ENCODE assay signal across 1 cellular context in genomic region chr10:1159131-1160061, GRCh38.
A peak's percentile ranks its signal among the peaks of the same experiment; 100 is the strongest.
TF ChIP-seq lines count a peak whose summit lies in the region.

No MANE protein-coding gene starts in this region.

TF ChIP-seq in K562, 482 proteins besides CTCF, POLR2A, EP300 and RAD21 (continued from another document):
- TF ChIP-seq ZBTB12 (CRISPR knock-in tag; IDR thresholded peaks at IDR 0.05) = peak; percentile 66
- no peak for TF ChIP-seq GATAD2A (IDR thresholded peaks at IDR 0.05)
- TF ChIP-seq HCFC1 (IDR thresholded peaks at IDR 0.05; ENCODE audit: low read depth, low read length) = peak; percentile 80
- no peak for TF ChIP-seq KDM1A (IDR thresholded peaks at IDR 0.05)
- no peak for TF ChIP-seq TSHZ1 (CRISPR knock-in tag; IDR thresholded peaks at IDR 0.05)
- TF ChIP-seq JUN (IDR thresholded peaks at IDR 0.05; ENCODE audit: borderline replicate concordance, low read depth, low read length) = peak; percentile 64; the same call in 1 of the 2 replicates
- TF ChIP-seq JUN (CRISPR knock-in tag; IDR thresholded peaks at IDR 0.05; ENCODE audit: borderline replicate concordance) = no peak
- peak; percentile 63; the same call in 1 of the 2 replicates for TF ChIP-seq MTA3 (IDR thresholded peaks at IDR 0.05; ENCODE audit: borderline replicate concordance)
- TF ChIP-seq ZC3H11A (IDR thresholded peaks at IDR 0.05; ENCODE audit: low read depth, low read length) = peak; percentile 41; the same call in 1 of the 2 replicates
- peak; percentile 17; the same call in 1 of the 2 replicates for TF ChIP-seq TCF7L2 (IDR thresholded peaks at IDR 0.05; ENCODE audit: low read depth, low read length)
- TF ChIP-seq EZH2 (IDR thresholded peaks at IDR 0.05; ENCODE audit: borderline replicate concordance, low read depth, low read length) = no peak
- TF ChIP-seq DNMT1 (IDR thresholded peaks at IDR 0.05) = no peak
- TF ChIP-seq SAFB (IDR thresholded peaks at IDR 0.05; ENCODE audit: borderline replicate concordance, low read depth, low read length) = no peak
- no peak for TF ChIP-seq EHMT2 (IDR thresholded peaks at IDR 0.05)
- TF ChIP-seq MXD1 (CRISPR knock-in tag; IDR thresholded peaks at IDR 0.05; ENCODE audit: borderline replicate concordance, poor library complexity, severe bottlenecking) = no peak
- TF ChIP-seq POLR2G (IDR thresholded peaks at IDR 0.05; ENCODE audit: low read depth, low read length) = peak; percentile 89
- TF ChIP-seq HNRNPLL (IDR thresholded peaks at IDR 0.05; ENCODE audit: low read depth, low read length, poor library complexity, severe bottlenecking) = peak; percentile 96
- TF ChIP-seq JUND (IDR thresholded peaks at IDR 0.05; ENCODE audit: borderline replicate concordance, low read depth, low read length) = peak; percentile 73
- peak; percentile 78; the same call in 2 of the 3 replicates for TF ChIP-seq JUND (tag; IDR thresholded peaks at IDR 0.05; ENCODE audit: borderline replicate concordance, low read depth, low read length)
- TF ChIP-seq ZNF639 (CRISPR knock-in tag; conservative IDR thresholded peaks at IDR 0.05 in 1 of 2, IDR thresholded peaks at IDR 0.05 in 1 of 2) = peak in 1 of 2 experiments; percentile 42; a peak in 1 of 4 replicates
- peak; percentile 45; the same call in 1 of the 2 replicates for TF ChIP-seq SP1 (CRISPR knock-in tag; IDR thresholded peaks at IDR 0.05)
- TF ChIP-seq GABPB1 (CRISPR knock-in tag; IDR thresholded peaks at IDR 0.05) = peak; percentile 40; the same call in 1 of the 2 replicates
- TF ChIP-seq ZNF263 (CRISPR knock-in tag; IDR thresholded peaks at IDR 0.05; ENCODE audit: borderline replicate concordance) = 0 out of 2 replicates have a peak, but pooled peaks have one; percentile 23
- 0 out of 2 replicates have a peak, but pooled peaks have one; percentile 33 for TF ChIP-seq FOXK1 (CRISPR knock-in tag; IDR thresholded peaks at IDR 0.05; ENCODE audit: borderline replicate concordance)
- no peak for TF ChIP-seq BRCA1 (IDR thresholded peaks at IDR 0.05)
- TF ChIP-seq BRCA1 (CRISPR knock-in tag; IDR thresholded peaks at IDR 0.05) = no peak
- no peak for TF ChIP-seq ZNF124 (CRISPR knock-in tag; IDR thresholded peaks at IDR 0.05)
- TF ChIP-seq PML (IDR thresholded peaks at IDR 0.05; ENCODE audit: low read length) = peak; percentile 26; the same call in 1 of the 2 replicates
- no peak for TF ChIP-seq SMARCA4 (IDR thresholded peaks at IDR 0.05)
- peak; percentile 15 for TF ChIP-seq HMGN3 (IDR thresholded peaks at IDR 0.05; ENCODE audit: borderline replicate concordance, extremely low read depth, insufficient read length, low read depth, low read length)
- no peak; the same call in 1 of the 2 replicates for TF ChIP-seq ZNF511 (CRISPR knock-in tag; IDR thresholded peaks at IDR 0.05)
- TF ChIP-seq RBBP5 (IDR thresholded peaks at IDR 0.05; ENCODE audit: borderline replicate concordance, insufficient read depth, low read length, poor library complexity, severe bottlenecking) = peak; percentile 33
- TF ChIP-seq ZBTB9 (CRISPR knock-in tag; IDR thresholded peaks at IDR 0.05) = no peak
- TF ChIP-seq RNF2 (IDR thresholded peaks at IDR 0.05) = peak; percentile 6; the same call in 1 of the 2 replicates
- TF ChIP-seq RBM15 (IDR thresholded peaks at IDR 0.05; ENCODE audit: insufficient read depth, low read length) = no peak
- no peak for TF ChIP-seq ERF (CRISPR knock-in tag; IDR thresholded peaks at IDR 0.05)
- TF ChIP-seq SIN3B (IDR thresholded peaks at IDR 0.05; ENCODE audit: low read depth) = peak; percentile 56; the same call in 1 of the 2 replicates
- peak; percentile 52; the same call in 1 of the 2 replicates for TF ChIP-seq POLR2H (tag; IDR thresholded peaks at IDR 0.05; ENCODE audit: low read depth)
- TF ChIP-seq ADNP (tag; IDR thresholded peaks at IDR 0.05) = no peak
- TF ChIP-seq L3MBTL2 (IDR thresholded peaks at IDR 0.05) = peak; percentile 88
- TF ChIP-seq TFAP4 (CRISPR knock-in tag; IDR thresholded peaks at IDR 0.05; ENCODE audit: borderline replicate concordance) = peak; percentile 79
- peak; percentile 79 to 89 for TF ChIP-seq E2F6 (IDR thresholded peaks at IDR 0.05; ENCODE audit: borderline replicate concordance in 1 of 2, extremely low read depth in 1 of 2, insufficient read depth in 1 of 2, insufficient read length in 1 of 2, low read depth in 1 of 2, low read length in 1 of 2, poor library complexity in 1 of 2, severe bottlenecking in 1 of 2)
- TF ChIP-seq FOXP1 (CRISPR knock-in tag; IDR thresholded peaks at IDR 0.05) = 0 out of 2 replicates have a peak, but pooled peaks have one; percentile 57
- TF ChIP-seq KHSRP (IDR thresholded peaks at IDR 0.05) = peak; percentile 63; the same call in 1 of the 2 replicates
- 0 out of 2 replicates have a peak, but pooled peaks have one; percentile 39 for TF ChIP-seq ATF3 (IDR thresholded peaks at IDR 0.05)
- TF ChIP-seq ATF3 (CRISPR knock-in tag; conservative IDR thresholded peaks at IDR 0.05) = peak; percentile 55; the same call in 1 of the 2 replicates
- no peak for TF ChIP-seq TARDBP (IDR thresholded peaks at IDR 0.05)
- TF ChIP-seq GMEB1 (CRISPR knock-in tag; IDR thresholded peaks at IDR 0.05) = peak; percentile 89
- 0 out of 2 replicates have a peak, but pooled peaks have one; percentile 29 for TF ChIP-seq HDAC6 (IDR thresholded peaks at IDR 0.05; ENCODE audit: low read depth, low read length)
- TF ChIP-seq TAF1 (IDR thresholded peaks at IDR 0.05; ENCODE audit: control insufficient read depth, extremely low read depth, insufficient read depth, low read length, severe bottlenecking) = peak; percentile 49
- peak; percentile 74 for TF ChIP-seq MAX (CRISPR knock-in tag; IDR thresholded peaks at IDR 0.05)
- peak; percentile 37; the same call in 1 of the 2 replicates for TF ChIP-seq CTBP1 (IDR thresholded peaks at IDR 0.05; ENCODE audit: borderline replicate concordance)
